In genomic region chr1:117146570-117147340, GRCh38 we compare ENCODE assay signal across 10 cellular contexts.
DNase-seq lines count a peak whose midpoint lies in the region; ATAC-seq and FAIRE-seq lines count a peak whose summit lies in the region.
"Had no signal": no experiment of that assay in that cellular context is flagged by ENCODE, and none has a peak within 500 bp of the region (broad histone marks: within the 10 kb centered on the region; RNA-seq: fewer than 3 reads in every experiment).

No MANE protein-coding gene starts in this region.

- no peak for ATAC-seq in GM21423 (IDR thresholded peaks at IDR 0.05; ENCODE audit: unreplicated experiment)

- peak; percentile 6 for DNase-seq in NCI-H345 (lab: John Stamatoyannopoulos, UW)
- no peak for DNase-seq in NCI-H345 treated with DMSO at 0.1 percent for 48 hours (lab: John Stamatoyannopoulos, UW; ENCODE audit: unreplicated experiment)
- DNase-seq in SW 1271 (lab: John Stamatoyannopoulos, UW): peak; percentile 12 to 53
- DNase-seq in foreskin melanocyte: peak; percentile 33
- DNase-seq in urothelium cell line (ENCODE audit: low spot score): peak; percentile 64
- DNase-seq in activated CD4-positive, alpha-beta T cell treated with anti-CD3 and anti-CD28 coated beads for 48 hours: no peak
- DNase-seq in RPMI8226: no peak
- DNase-seq: SIG-M5, uterus had no signal

- no peak for FAIRE-seq in urothelium cell line (lab: Jason Lieb, UNC)

Comparison
In these comparisons a context has a peak if more than half of its experiments do, and no peak if none do; other contexts are left out.
1. DNase-seq: peak in NCI-H345 (single experiment), SW 1271 (2 of 2), foreskin melanocyte (single experiment) and urothelium cell line (single experiment); none in NCI-H345 treated with DMSO at 0.1 percent for 48 hours (single experiment), activated CD4-positive, alpha-beta T cell treated with anti-CD3 and anti-CD28 coated beads for 48 hours (single experiment) and RPMI8226 (single experiment).